ENCODE assay signal across 1 cellular context in genomic region chr7:107613948-107614347, GRCh38.
TF ChIP-seq lines count a peak whose summit lies in the region.

No MANE protein-coding gene starts in this region.

TF ChIP-seq in SK-N-SH, 30 proteins besides CTCF, POLR2A, EP300 and RAD21 (continued from another document):
- no peak for TF ChIP-seq USF1 (IDR thresholded peaks at IDR 0.05; ENCODE audit: borderline replicate concordance, low read depth)
- no peak for TF ChIP-seq CHD2 (IDR thresholded peaks at IDR 0.05; ENCODE audit: low read length, partially characterized antibody)
- TF ChIP-seq POLR2AphosphoS5 (IDR thresholded peaks at IDR 0.05; ENCODE audit: low read depth, low read length), result no peak
- TF ChIP-seq MAX (IDR thresholded peaks at IDR 0.05; ENCODE audit: low read depth), result no peak; the same call in 1 of the 2 replicates
- TF ChIP-seq NFIC (IDR thresholded peaks at IDR 0.05; ENCODE audit: borderline replicate concordance), result no peak
- TF ChIP-seq TAF1 (IDR thresholded peaks at IDR 0.05; ENCODE audit: borderline replicate concordance, low read depth, low read length), result no peak
- no peak for TF ChIP-seq RFX5 (IDR thresholded peaks at IDR 0.05; ENCODE audit: low read length)
- TF ChIP-seq MEF2A (IDR thresholded peaks at IDR 0.05; ENCODE audit: borderline replicate concordance, low read depth), result no peak
